Comparison of ENCODE assay signal across 8 cellular contexts in the genomic region with DNA sequence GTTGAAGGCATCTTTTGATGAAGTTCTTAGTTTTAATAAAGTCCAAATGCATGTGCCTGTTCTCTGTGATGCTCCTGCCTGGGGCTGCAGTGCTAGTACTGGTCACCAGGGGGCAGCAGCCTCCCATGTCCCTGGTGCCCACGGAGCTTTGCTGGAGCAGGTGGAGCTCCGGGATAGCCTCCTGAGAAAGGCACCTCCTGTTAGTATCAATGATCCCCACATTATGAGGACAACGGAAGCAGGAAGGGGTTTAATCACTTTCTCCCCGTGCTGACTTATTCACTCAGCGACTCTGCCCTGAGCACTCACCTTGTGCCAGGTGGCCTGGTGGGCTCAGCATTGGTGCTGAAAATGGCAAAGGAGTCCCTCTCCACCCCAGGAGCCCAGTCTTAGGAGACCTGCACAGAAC.
DNase-seq lines count a peak whose midpoint lies in the region; TF ChIP-seq lines count a peak whose summit lies in the region.

No MANE protein-coding gene starts in this region.

- TF ChIP-seq CTCF in GM06990 (IDR thresholded peaks at IDR 0.05; ENCODE audit: insufficient read depth, low read length, poor library complexity, severe bottlenecking), result peak; percentile 99
- peak; percentile 93 for TF ChIP-seq CTCF in SK-N-SH (IDR thresholded peaks at IDR 0.05)

- TF ChIP-seq RAD21 in SK-N-SH (IDR thresholded peaks at IDR 0.05; ENCODE audit: low read length), result peak; percentile 92

- 11% methylated on average over 2 of the region's 5 CpGs for WGBS in SK-N-SH (ENCODE audit: low lambda C conversion rate)

- no peaks in the 10 kb centered on the region for H3K79me2 ChIP-seq in SK-N-SH (ENCODE audit: insufficient read depth)

- H2AFZ ChIP-seq in SK-N-SH (ENCODE audit: low read depth), result no peak overlapping the region

- intact Hi-C loops in cardiac septum (cut with DNase I), result loop anchor here (5.0 kb wide), 1 partner anchor 376 kb away; no protein-coding TSS in a partner anchor

- no peaks in the 10 kb centered on the region for H3F3A ChIP-seq in SK-N-SH (replicated peaks; ENCODE audit: insufficient read depth)

- H3K36me3 ChIP-seq in GM06990 (ENCODE audit: control insufficient read depth, insufficient read depth, low read length) (no peaks in the 10 kb centered on the region), SK-N-SH (replicated peaks in 1 of 2; ENCODE audit: control insufficient read depth in 1 of 2, insufficient read depth in 2 of 2, low read length in 1 of 2) (no peaks in the 10 kb centered on the region)

- H3K4me3 ChIP-seq in GM06990 (replicated peaks; ENCODE audit: low read depth, low read length) (no peak overlapping the region), SK-N-SH (ENCODE audit: low read depth in 2 of 2, low read length in 1 of 2) (peak overlapping the region in 1 of 2 experiments; percentile 50; a peak in 1 of 4 replicates)

- no peaks in the 10 kb centered on the region for H3K9me3 ChIP-seq in SK-N-SH

- no peak overlapping the region for H3K4me2 ChIP-seq in SK-N-SH

- no peaks in the 10 kb centered on the region for H4K20me1 ChIP-seq in SK-N-SH (ENCODE audit: insufficient read depth)

- DNase-seq in GM06990 (ENCODE audit: extremely low read depth, insufficient read length), result peak; percentile 24
- peak in 48 of 76 experiments; percentile 3 to 70 (median 32) for DNase-seq in HUDEP-2 (lab: John Stamatoyannopoulos, UW; ENCODE audit: unreplicated experiment in 76 of 76)
- peak; percentile 72 for DNase-seq in SK-N-SH
- peak; percentile 71 for DNase-seq in activated naive CD4-positive, alpha-beta T cell treated with anti-CD3 and anti-CD28 coated beads, Interleukin-2, amount 50 U/mL, for 16 hours
- peak; percentile 81 for DNase-seq in cardiac septum (ENCODE audit: low spot score)
- DNase-seq in putamen (ENCODE audit: low spot score), result peak; percentile 58
- DNase-seq in amniotic stem cell (lab: John Stamatoyannopoulos, UW), result no peak
- DNase-seq in middle frontal gyrus (ENCODE audit: extremely low spot score, low spot score), result no peak

- CTCF ChIA-PET in SK-N-SH (lab: Yijun Ruan, JAX), result interaction anchor here (0.6 to 5.8 kb wide), 30 partner anchors 8 to 419 kb away, joined by 3 to 44 read pairs (median 4); no protein-coding TSS in a partner anchor

- H3K9me2 ChIP-seq in SK-N-SH, result no peaks in the 10 kb centered on the region

- no peaks in the 10 kb centered on the region; a peak in 1 of 4 replicates for H3K4me1 ChIP-seq in SK-N-SH (ENCODE audit: control insufficient read depth in 1 of 2, insufficient read depth in 2 of 2, low read depth in 1 of 2, low read length in 1 of 2)

- POLR2A ChIA-PET in SK-N-SH (lab: Yijun Ruan, JAX), result no interaction called here

- H3K27ac ChIP-seq in SK-N-SH (ENCODE audit: low read depth in 2 of 2, low read length in 1 of 2), result no peak overlapping the region

- no peak overlapping the region for H3K9ac ChIP-seq in SK-N-SH

- H3K27me3 ChIP-seq in GM06990 (replicated peaks; ENCODE audit: control insufficient read depth, insufficient read depth, low read length), result no peaks in the 10 kb centered on the region
- no peaks in the 10 kb centered on the region; the same call in 1 of the 2 replicates for H3K27me3 ChIP-seq in SK-N-SH (ENCODE audit: insufficient read depth)

- TF ChIP-seq EP300 in SK-N-SH (IDR thresholded peaks at IDR 0.05; ENCODE audit: borderline replicate concordance in 1 of 2, low read depth in 1 of 2, low read length in 1 of 2), result no peak

TF ChIP-seq in SK-N-SH, 30 proteins besides CTCF, POLR2A, EP300 and RAD21:
- TF ChIP-seq, protein P1, sequence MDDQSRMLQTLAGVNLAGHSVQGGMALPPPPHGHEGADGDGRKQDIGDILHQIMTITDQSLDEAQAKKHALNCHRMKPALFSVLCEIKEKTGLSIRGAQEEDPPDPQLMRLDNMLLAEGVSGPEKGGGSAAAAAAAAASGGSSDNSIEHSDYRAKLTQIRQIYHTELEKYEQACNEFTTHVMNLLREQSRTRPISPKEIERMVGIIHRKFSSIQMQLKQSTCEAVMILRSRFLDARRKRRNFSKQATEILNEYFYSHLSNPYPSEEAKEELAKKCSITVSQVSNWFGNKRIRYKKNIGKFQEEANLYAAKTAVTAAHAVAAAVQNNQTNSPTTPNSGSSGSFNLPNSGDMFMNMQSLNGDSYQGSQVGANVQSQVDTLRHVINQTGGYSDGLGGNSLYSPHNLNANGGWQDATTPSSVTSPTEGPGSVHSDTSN (IDR thresholded peaks at IDR 0.05), result no peak
- peak; percentile 73 for TF ChIP-seq SMC3 (IDR thresholded peaks at IDR 0.05; ENCODE audit: low read depth, low read length)

Comparison
In these comparisons a context has a peak if more than half of its experiments do, and no peak if none do; other contexts are left out.
1. DNase-seq: peak in GM06990 (single experiment), HUDEP-2 (48 of 76), SK-N-SH (single experiment), activated naive CD4-positive, alpha-beta T cell treated with anti-CD3 and anti-CD28 coated beads, Interleukin-2, amount 50 U/mL, for 16 hours (single experiment), cardiac septum (single experiment) and putamen (single experiment); none in amniotic stem cell (single experiment) and middle frontal gyrus (single experiment).